Comparison of ENCODE assay signal across 32 cellular contexts in the genomic region with DNA sequence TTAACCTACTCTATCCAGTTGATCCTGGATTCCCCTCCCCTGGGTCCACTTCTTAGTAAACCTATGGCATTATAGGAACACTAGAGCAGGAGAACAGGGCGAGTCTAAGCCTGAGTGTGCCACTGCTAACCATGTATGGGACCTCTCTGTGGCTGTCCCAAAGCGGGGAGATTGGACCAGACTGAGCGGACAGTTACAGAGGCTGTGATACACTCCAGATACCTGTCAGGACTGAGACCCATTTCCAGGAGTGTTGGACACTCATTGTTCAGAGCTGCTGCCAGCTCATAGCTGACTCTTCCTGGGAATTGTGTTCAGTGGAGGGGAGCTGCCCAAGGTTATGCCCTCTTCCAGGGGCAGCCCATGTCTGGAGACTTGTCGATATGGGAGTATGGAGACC. TPM values are rescaled to one million over a fixed set of nuclear protein-coding genes. Genes with fewer than 3 reads are reported as not detected.
"Had no signal": no experiment of that assay in that cellular context is flagged by ENCODE, and none has a peak within 500 bp of the region (broad histone marks: within the 10 kb centered on the region; RNA-seq: fewer than 3 reads in every experiment).

No MANE protein-coding gene starts in this region.

- DNase-seq: activated CD4-positive, alpha-beta T cell treated with anti-CD3 and anti-CD28 coated beads for 4 hours; activated CD4-positive, alpha-beta T cell treated with anti-CD3 and anti-CD28 coated beads, Interleukin-2, amount 50 U/mL, for 4 hours; activated effector memory CD4-positive, alpha-beta T cell treated with Interleukin-2 at 50 U/mL for 16 hours; activated naive CD4-positive, alpha-beta T cell treated with Interleukin-2 at 50 U/mL for 16 hours; activated T-cell treated with anti-CD3 and anti-CD28 coated beads for 4 hours; activated T-cell treated with anti-CD3 and anti-CD28 coated beads, Interleukin-2, amount 50 U/mL, for 72 hours; anterior cingulate cortex; body of pancreas; cerebellar nuclear complex; colonic mucosa; dorsolateral prefrontal cortex; effector memory CD4-positive, alpha-beta T cell; erythroblast; gastrocnemius medialis; head of caudate nucleus; mammary epithelial cell; nucleus accumbens; pancreas; retina; stimulated activated CD4-positive, alpha-beta T cell treated with anti-CD3 and anti-CD28 coated beads, Interleukin-15, amount 100 ng/mL, for 24 hours; stimulated activated CD4-positive, alpha-beta T cell treated with anti-CD3 and anti-CD28 coated beads, Interleukin-2, amount 100 ng/mL, for 24 hours; stimulated activated naive CD4-positive, alpha-beta T cell; T-helper 1 cell; T-helper 9 cell had no signal

- H3K4me1 ChIP-seq: body of pancreas, colonic mucosa, gastrocnemius medialis, pancreas, suprapubic skin, tibial nerve had no signal

- H3K36me3 ChIP-seq: colonic mucosa, prostate gland had no signal

- H3K27ac Mint-ChIP-seq: activated naive CD8-positive, alpha-beta T cell; activated T-cell treated with anti-CD3 and anti-CD28 coated beads, Interleukin-2, amount 50 U/mL, for 72 hours; nephron had no signal

- H3K27ac ChIP-seq: body of pancreas, colonic mucosa, dorsolateral prefrontal cortex, gastrocnemius medialis, left lung, pancreas, prostate gland, suprapubic skin, tibial nerve, VCaP had no signal

- H3K27me3 ChIP-seq: body of pancreas, colonic mucosa, dorsolateral prefrontal cortex, gastrocnemius medialis, left lung, pancreas, suprapubic skin, tibial nerve had no signal

- H3K4me2 ChIP-seq: smooth muscle cell had no signal

- H3K9me3 ChIP-seq: body of pancreas, colonic mucosa, gastrocnemius medialis, left lung, pancreas, prostate gland, suprapubic skin, tibial nerve had no signal

- H3K9me3 Mint-ChIP-seq: activated T-cell treated with anti-CD3 and anti-CD28 coated beads, Interleukin-2, amount 50 U/mL, for 72 hours; nephron had no signal

- H3K4me3 Mint-ChIP-seq: activated naive CD8-positive, alpha-beta T cell; activated T-cell treated with anti-CD3 and anti-CD28 coated beads, Interleukin-2, amount 50 U/mL, for 72 hours; nephron had no signal

- ATAC-seq: activated T-cell treated with anti-CD3 and anti-CD28 coated beads, Interleukin-2, amount 50 U/mL, for 72 hours; body of pancreas; gastrocnemius medialis; left lung had no signal

- H3K27me3 Mint-ChIP-seq: activated naive CD8-positive, alpha-beta T cell had no signal

- H3K4me3 ChIP-seq: body of pancreas, colonic mucosa, dorsolateral prefrontal cortex, gastrocnemius medialis, left lung, pancreas, prostate gland, smooth muscle cell, suprapubic skin, tibial nerve had no signal

RNA-seq across cellular contexts. Expression of a gene that starts 11.9 kb away (rescaled TPM):
- total RNA-seq: smooth muscle cell had no signal
